ENCODE assay signal across 25 cellular contexts in the genomic region with DNA sequence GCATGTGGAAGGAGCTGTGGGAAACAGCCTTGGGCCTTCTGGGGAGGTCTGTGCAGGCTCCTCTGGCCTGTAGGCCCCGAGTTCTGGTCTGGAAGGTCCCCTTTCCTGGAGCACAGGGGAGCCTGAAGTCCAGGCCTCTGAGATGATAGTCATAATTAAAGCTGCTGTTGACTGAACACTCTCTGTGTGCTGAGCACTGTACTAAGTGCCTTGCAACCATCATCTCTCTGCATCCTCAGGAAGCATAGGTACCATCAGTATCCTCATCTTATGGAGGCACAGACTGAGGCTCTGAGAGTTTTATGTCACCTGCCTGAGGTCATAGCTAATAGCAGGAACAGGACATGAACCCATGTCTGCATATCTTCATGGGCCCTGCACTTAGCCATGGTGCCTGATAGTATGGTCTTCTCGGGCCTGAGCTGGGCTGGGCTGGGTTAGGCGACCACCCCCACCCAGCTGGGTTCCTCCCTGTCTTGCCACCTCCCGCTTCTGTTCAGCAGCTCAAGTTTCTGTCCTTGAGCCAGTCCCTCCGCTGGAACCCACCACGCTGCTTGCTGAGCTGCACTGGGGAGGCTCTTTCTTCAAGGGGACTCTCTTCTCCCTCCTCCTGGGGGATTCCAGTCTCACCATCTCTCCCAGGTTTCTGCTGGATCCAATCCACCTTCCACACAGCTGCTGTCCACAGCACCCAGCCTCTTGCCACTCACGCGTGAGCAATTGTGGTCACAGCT. TPM values are rescaled to one million over a fixed set of nuclear protein-coding genes. Genes with fewer than 3 reads are reported as not detected.
A peak's percentile ranks its signal among the peaks of the same experiment; 100 is the strongest.
DNase-seq lines count a peak whose midpoint lies in the region; ATAC-seq, FAIRE-seq and TF ChIP-seq lines count a peak whose summit lies in the region.
"Had no signal": no experiment of that assay in that cellular context is flagged by ENCODE, and none has a peak within 500 bp of the region (broad histone marks: within the 10 kb centered on the region; RNA-seq: fewer than 3 reads in every experiment).

No MANE protein-coding gene starts in this region.

- H3K9me3 ChIP-seq in HEK293 (ENCODE audit: control insufficient read depth, insufficient read depth, low read depth, low read length) (no peaks in the 10 kb centered on the region), astrocyte (ENCODE audit: insufficient read depth, low read depth, low read length) (no peaks in the 10 kb centered on the region)
- H3K9me3 ChIP-seq: A549; BE2C; BLaER1 treated with 17β-estradiol and CSF1 and Interleukin-3, amounts not matched to agents 10 nM and 100 nM had no signal

- TF ChIP-seq CTCF in HEK293 (tag by site-specific recombination; IDR thresholded peaks at IDR 0.05) = no peak
- no peak for TF ChIP-seq CTCF in astrocyte (IDR thresholded peaks at IDR 0.05; ENCODE audit: insufficient read depth, low read depth, low read length)
- TF ChIP-seq CTCF in nephron progenitor cell (IDR thresholded peaks at IDR 0.05) = no peak
- TF ChIP-seq CTCF in progenitor cell of endocrine pancreas (IDR thresholded peaks at IDR 0.05; ENCODE audit: unreplicated experiment) = no peak

- POLR2A ChIA-PET in HEK293 (lab: Yijun Ruan, JAX) = interaction anchor here (0.7 to 0.9 kb wide), 2 partner anchors 28 to 32 kb away, joined by 3 read pairs; a partner anchor contains a TSS

- peak overlapping the region; percentile 60 for H3K27ac Mint-ChIP-seq in astrocyte (ENCODE audit: unreplicated experiment)
- H3K27ac Mint-ChIP-seq in nephron progenitor cell = no peak overlapping the region
- H3K27ac Mint-ChIP-seq in progenitor cell of endocrine pancreas = peak overlapping the region; percentile 89
- H3K27ac Mint-ChIP-seq: CD4-positive, alpha-beta memory T cell had no signal

- H3K27me3 ChIP-seq in astrocyte (ENCODE audit: insufficient read depth, low read length) = peaks cover 83% of the 10 kb centered on the region

- H3K4me3 Mint-ChIP-seq in astrocyte (ENCODE audit: unreplicated experiment) (no peak overlapping the region), nephron progenitor cell (peak overlapping the region; percentile 18), progenitor cell of endocrine pancreas (ENCODE audit: low read depth) (no peak overlapping the region)
- H3K4me3 Mint-ChIP-seq: CD4-positive, alpha-beta memory T cell had no signal

- no peaks in the 10 kb centered on the region for H3K36me3 Mint-ChIP-seq in astrocyte (ENCODE audit: low read depth, unreplicated experiment)
- H3K36me3 Mint-ChIP-seq in nephron progenitor cell (ENCODE audit: low read depth) = no peaks in the 10 kb centered on the region
- no peaks in the 10 kb centered on the region for H3K36me3 Mint-ChIP-seq in progenitor cell of endocrine pancreas (ENCODE audit: insufficient read depth)
- H3K36me3 Mint-ChIP-seq: CD14-positive monocyte; CD4-positive, alpha-beta memory T cell had no signal

- no peak overlapping the region for H3K9ac ChIP-seq in astrocyte (ENCODE audit: low read length)
- H3K9ac ChIP-seq: BLaER1 treated with 17β-estradiol and CSF1 and Interleukin-3, amounts not matched to agents 10 nM and 100 nM had no signal

- H3K4me1 Mint-ChIP-seq in astrocyte (ENCODE audit: low read depth, unreplicated experiment) (no peaks in the 10 kb centered on the region), nephron progenitor cell (peaks cover 79% of the 10 kb centered on the region), progenitor cell of endocrine pancreas (ENCODE audit: low read depth) (peaks cover 58% of the 10 kb centered on the region)

- H2AFZ ChIP-seq in astrocyte (ENCODE audit: low read depth, low read length) = no peak overlapping the region

- H3K27me3 Mint-ChIP-seq in astrocyte (ENCODE audit: low read depth, unreplicated experiment) = peaks cover 90% of the 10 kb centered on the region
- H3K27me3 Mint-ChIP-seq in nephron progenitor cell (ENCODE audit: low read depth, poor library complexity) = peaks cover 85% of the 10 kb centered on the region
- H3K27me3 Mint-ChIP-seq in progenitor cell of endocrine pancreas = peaks cover 47% of the 10 kb centered on the region

- ATAC-seq in GM21528 (IDR thresholded peaks at IDR 0.05; ENCODE audit: low FRiP score, unreplicated experiment) = no peak
- ATAC-seq: A549 had no signal

- H3K9me3 Mint-ChIP-seq in astrocyte (ENCODE audit: unreplicated experiment) = no peaks in the 10 kb centered on the region
- no peaks in the 10 kb centered on the region for H3K9me3 Mint-ChIP-seq in nephron progenitor cell
- H3K9me3 Mint-ChIP-seq in progenitor cell of endocrine pancreas (ENCODE audit: low read depth) = no peaks in the 10 kb centered on the region
- H3K9me3 Mint-ChIP-seq: CD4-positive, alpha-beta memory T cell had no signal

- CTCF ChIA-PET in HEK293 (lab: Yijun Ruan, JAX) = interaction anchor here (0.7 to 1.4 kb wide), 8 partner anchors 19 to 745 kb away, joined by 3 to 4 read pairs (median 3); no protein-coding TSS in a partner anchor

- peaks cover 5% of the 10 kb centered on the region; the same call in 1 of the 2 replicates for H3K4me1 ChIP-seq in HEK293 (ENCODE audit: control insufficient read depth, insufficient read depth, low read length)
- no peaks in the 10 kb centered on the region for H3K4me1 ChIP-seq in astrocyte (ENCODE audit: insufficient read depth, low read length)
- H3K4me1 ChIP-seq: A549 had no signal

- H3K36me3 ChIP-seq in HEK293 (ENCODE audit: control insufficient read depth in 2 of 2, insufficient read depth in 1 of 2, low read length in 2 of 2) = no peaks in the 10 kb centered on the region
- no peaks in the 10 kb centered on the region for H3K36me3 ChIP-seq in astrocyte (ENCODE audit: insufficient read depth, low read length)
- H3K36me3 ChIP-seq: BE2C; BLaER1 treated with 17β-estradiol and CSF1 and Interleukin-3, amounts not matched to agents 10 nM and 100 nM had no signal

- H3K79me2 ChIP-seq in astrocyte (ENCODE audit: insufficient read depth, low read length) = no peaks in the 10 kb centered on the region

- H3K27ac ChIP-seq in HEK293 (ENCODE audit: extremely low read depth, low read depth, low read length) (no peak overlapping the region), astrocyte (ENCODE audit: low read depth, low read length) (no peak overlapping the region)
- H3K27ac ChIP-seq: A549; BLaER1 treated with 17β-estradiol and CSF1 and Interleukin-3, amounts not matched to agents 10 nM and 100 nM had no signal

- H3K4me3 ChIP-seq in HEK293 (ENCODE audit: low read depth, low read length) (no peak overlapping the region), astrocyte (ENCODE audit: insufficient read depth, low read depth, low read length) (no peak overlapping the region)
- H3K4me3 ChIP-seq: A549; BLaER1 treated with 17β-estradiol and CSF1 and Interleukin-3, amounts not matched to agents 10 nM and 100 nM had no signal

- FAIRE-seq in astrocyte (lab: Jason Lieb, UNC) = no peak
- FAIRE-seq: A549, G401.6, GM12892, GM19239 had no signal

- DNase-seq in astrocyte (ENCODE audit: low read depth) (no peak), nephron progenitor cell (no peak), progenitor cell of endocrine pancreas (ENCODE audit: low spot score, unreplicated experiment) (no peak), NCI-H345 (lab: John Stamatoyannopoulos, UW) (no peak), NCI-H1930 (lab: John Stamatoyannopoulos, UW) (no peak), iPS-NIHi7 (ENCODE audit: extremely low spot score) (no peak)
- DNase-seq: 8988T; ACHN; AML-193; BE2C; CD4-positive, alpha-beta memory T cell; COR-L47; DMS153; DND-41; GOT3; H7; HCEC 1CT had no signal

- no peaks in the 10 kb centered on the region for H4K20me1 ChIP-seq in astrocyte (ENCODE audit: insufficient read depth, low read length)

- no peak overlapping the region for H3K4me2 ChIP-seq in astrocyte (ENCODE audit: low read length)
- H3K4me2 ChIP-seq: A549; BLaER1 treated with 17β-estradiol and CSF1 and Interleukin-3, amounts not matched to agents 10 nM and 100 nM had no signal

TF ChIP-seq in HEK293, 187 proteins besides CTCF, POLR2A, EP300 and RAD21 (continues in another document):
- TF ChIP-seq, protein P1, sequence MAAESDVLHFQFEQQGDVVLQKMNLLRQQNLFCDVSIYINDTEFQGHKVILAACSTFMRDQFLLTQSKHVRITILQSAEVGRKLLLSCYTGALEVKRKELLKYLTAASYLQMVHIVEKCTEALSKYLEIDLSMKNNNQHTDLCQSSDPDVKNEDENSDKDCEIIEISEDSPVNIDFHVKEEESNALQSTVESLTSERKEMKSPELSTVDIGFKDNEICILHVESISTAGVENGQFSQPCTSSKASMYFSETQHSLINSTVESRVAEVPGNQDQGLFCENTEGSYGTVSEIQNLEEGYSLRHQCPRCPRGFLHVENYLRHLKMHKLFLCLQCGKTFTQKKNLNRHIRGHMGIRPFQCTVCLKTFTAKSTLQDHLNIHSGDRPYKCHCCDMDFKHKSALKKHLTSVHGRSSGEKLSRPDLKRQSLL (tag by site-specific recombination; IDR thresholded peaks at IDR 0.05) = peak; percentile 62; the same call in 1 of the 2 replicates
- TF ChIP-seq, protein P2, sequence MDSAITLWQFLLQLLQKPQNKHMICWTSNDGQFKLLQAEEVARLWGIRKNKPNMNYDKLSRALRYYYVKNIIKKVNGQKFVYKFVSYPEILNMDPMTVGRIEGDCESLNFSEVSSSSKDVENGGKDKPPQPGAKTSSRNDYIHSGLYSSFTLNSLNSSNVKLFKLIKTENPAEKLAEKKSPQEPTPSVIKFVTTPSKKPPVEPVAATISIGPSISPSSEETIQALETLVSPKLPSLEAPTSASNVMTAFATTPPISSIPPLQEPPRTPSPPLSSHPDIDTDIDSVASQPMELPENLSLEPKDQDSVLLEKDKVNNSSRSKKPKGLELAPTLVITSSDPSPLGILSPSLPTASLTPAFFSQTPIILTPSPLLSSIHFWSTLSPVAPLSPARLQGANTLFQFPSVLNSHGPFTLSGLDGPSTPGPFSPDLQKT (IDR thresholded peaks at IDR 0.05; ENCODE audit: borderline replicate concordance, low read depth, low read length) = no peak
- TF ChIP-seq GLIS1 (tag by site-specific recombination; IDR thresholded peaks at IDR 0.05) (0 out of 2 replicates have a peak, but pooled peaks have one; percentile 21), MEIS1 (CRISPR knock-in tag; IDR thresholded peaks at IDR 0.05; ENCODE audit: borderline replicate concordance) (no peak), ZIC2 (tag by site-specific recombination; IDR thresholded peaks at IDR 0.05) (peak; percentile 62), KLF1 (tag by site-specific recombination; IDR thresholded peaks at IDR 0.05) (peak; percentile 37; the same call in 1 of the 2 replicates), ZNF629 (tag by site-specific recombination; IDR thresholded peaks at IDR 0.05) (peak; percentile 33; the same call in 1 of the 2 replicates), ZNF549 (tag by site-specific recombination; IDR thresholded peaks at IDR 0.05) (no peak)

RNA-seq across cellular contexts. Expression of a gene that starts 27.6 kb away (rescaled TPM):
- total RNA-seq in astrocyte (0.07 and 0.45 TPM in 2 replicates), progenitor cell of endocrine pancreas (9.1 and 11.0 TPM in 2 replicates)
- total RNA-seq: CD4-positive, alpha-beta memory T cell had no signal
